In the genomic region with DNA sequence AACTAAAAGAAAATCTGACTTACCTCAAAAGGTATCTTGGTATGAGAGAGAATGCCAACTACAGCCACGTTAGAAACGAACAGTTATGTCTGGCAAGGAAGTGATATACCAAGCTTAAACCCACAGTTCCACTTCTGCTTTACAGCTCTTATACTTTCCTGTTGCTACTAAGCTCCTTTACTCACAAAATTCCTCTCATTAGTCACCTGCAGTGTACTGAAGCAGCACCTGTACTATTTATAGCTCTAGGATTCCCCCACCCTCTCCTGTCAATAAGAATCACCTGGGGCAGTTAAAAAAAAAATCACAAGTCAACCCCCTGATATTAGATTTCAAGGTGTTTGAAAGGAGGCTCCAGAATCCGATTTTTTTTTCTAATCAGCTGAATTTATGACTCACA, we compare ENCODE assay signal across 10 cellular contexts. TPM values are rescaled to one million over a fixed set of nuclear protein-coding genes. Genes with fewer than 3 reads are reported as not detected.
DNase-seq lines count a peak whose midpoint lies in the region; ATAC-seq lines count a peak whose summit lies in the region.
"Had no signal": no experiment of that assay in that cellular context is flagged by ENCODE, and none has a peak within 500 bp of the region (broad histone marks: within the 10 kb centered on the region; RNA-seq: fewer than 3 reads in every experiment).

No MANE protein-coding gene starts in this region.

- no peak overlapping the region for H3K27ac Mint-ChIP-seq in activated CD4-positive, alpha-beta T cell treated with anti-CD3 and anti-CD28 coated beads for 36 hours
- H3K27ac Mint-ChIP-seq in T-helper 17 cell, result peak overlapping the region; percentile 11
- H3K27ac Mint-ChIP-seq in stimulated activated naive CD8-positive, alpha-beta T cell treated with anti-CD3 and anti-CD28 coated beads, Interleukin-15, Interleukin-2, amounts not matched to agents 100 ng/mL and 50 ng/mL, for 24 hours, result no peak overlapping the region

- POLR2A ChIA-PET in activated CD4-positive, alpha-beta T cell treated with anti-CD3 and anti-CD28 coated beads for 36 hours (lab: Charles Lee), result no interaction called here

- no peaks in the 10 kb centered on the region for H3K36me3 Mint-ChIP-seq in activated CD4-positive, alpha-beta T cell treated with anti-CD3 and anti-CD28 coated beads for 36 hours (ENCODE audit: low read depth)
- no peaks in the 10 kb centered on the region for H3K36me3 Mint-ChIP-seq in T-helper 17 cell (ENCODE audit: low read depth)
- H3K36me3 Mint-ChIP-seq in stimulated activated naive CD8-positive, alpha-beta T cell treated with anti-CD3 and anti-CD28 coated beads, Interleukin-15, Interleukin-2, amounts not matched to agents 100 ng/mL and 50 ng/mL, for 24 hours (ENCODE audit: low read depth), result no peaks in the 10 kb centered on the region

- H3K9me3 ChIP-seq in T-helper 17 cell (ENCODE audit: control insufficient read depth, low read length, poor library complexity, severe bottlenecking), result peaks cover 4% of the 10 kb centered on the region

- peak; percentile 36 for ATAC-seq in activated CD4-positive, alpha-beta T cell treated with anti-CD3 and anti-CD28 coated beads for 36 hours
- ATAC-seq in HG03175 (IDR thresholded peaks at IDR 0.05; ENCODE audit: unreplicated experiment), result peak; percentile 52
- peak; percentile 36 for ATAC-seq in T-helper 17 cell
- no peak for ATAC-seq in Right ventricle myocardium inferior
- no peak for ATAC-seq in HG02678 (IDR thresholded peaks at IDR 0.05; ENCODE audit: unreplicated experiment)

- H3K4me3 Mint-ChIP-seq in activated CD4-positive, alpha-beta T cell treated with anti-CD3 and anti-CD28 coated beads for 36 hours, result no peak overlapping the region
- H3K4me3 Mint-ChIP-seq in T-helper 17 cell, result no peak overlapping the region
- H3K4me3 Mint-ChIP-seq in stimulated activated naive CD8-positive, alpha-beta T cell treated with anti-CD3 and anti-CD28 coated beads, Interleukin-15, Interleukin-2, amounts not matched to agents 100 ng/mL and 50 ng/mL, for 24 hours, result peak overlapping the region; percentile 6

- H3K9me3 Mint-ChIP-seq in activated CD4-positive, alpha-beta T cell treated with anti-CD3 and anti-CD28 coated beads for 36 hours (ENCODE audit: low read depth), result no peaks in the 10 kb centered on the region
- H3K9me3 Mint-ChIP-seq in stimulated activated naive CD8-positive, alpha-beta T cell treated with anti-CD3 and anti-CD28 coated beads, Interleukin-15, Interleukin-2, amounts not matched to agents 100 ng/mL and 50 ng/mL, for 24 hours, result no peaks in the 10 kb centered on the region

- intact Hi-C loops in activated CD4-positive, alpha-beta T cell treated with anti-CD3 and anti-CD28 coated beads for 36 hours (cut with DNase I, micrococcal nuclease), result loop anchor here (1.0 to 5.0 kb wide), 5 partner anchors 82 to 330 kb away; no protein-coding TSS in a partner anchor
- intact Hi-C loops in Right ventricle myocardium inferior (cut with DNase I), result no loop called here

- peaks cover 31% of the 10 kb centered on the region for H3K27me3 Mint-ChIP-seq in activated CD4-positive, alpha-beta T cell treated with anti-CD3 and anti-CD28 coated beads for 36 hours
- H3K27me3 Mint-ChIP-seq in T-helper 17 cell, result peaks cover 42% of the 10 kb centered on the region
- H3K27me3 Mint-ChIP-seq in stimulated activated naive CD8-positive, alpha-beta T cell treated with anti-CD3 and anti-CD28 coated beads, Interleukin-15, Interleukin-2, amounts not matched to agents 100 ng/mL and 50 ng/mL, for 24 hours, result peaks cover 51% of the 10 kb centered on the region

- H3K4me1 Mint-ChIP-seq in activated CD4-positive, alpha-beta T cell treated with anti-CD3 and anti-CD28 coated beads for 36 hours, result peaks cover 23% of the 10 kb centered on the region
- peaks cover 15% of the 10 kb centered on the region for H3K4me1 Mint-ChIP-seq in T-helper 17 cell
- H3K4me1 Mint-ChIP-seq in stimulated activated naive CD8-positive, alpha-beta T cell treated with anti-CD3 and anti-CD28 coated beads, Interleukin-15, Interleukin-2, amounts not matched to agents 100 ng/mL and 50 ng/mL, for 24 hours (ENCODE audit: low read depth), result peaks cover 46% of the 10 kb centered on the region

- CTCF ChIA-PET in activated CD4-positive, alpha-beta T cell treated with anti-CD3 and anti-CD28 coated beads for 36 hours (lab: Charles Lee), result interaction anchor here (0.5 to 11.1 kb wide), 17 partner anchors 9 to 196 kb away, joined by 3 to 168 read pairs (median 4); no protein-coding TSS in a partner anchor

- DNase-seq in activated CD4-positive, alpha-beta T cell treated with anti-CD3 and anti-CD28 coated beads for 36 hours, result no peak
- DNase-seq in activated CD4-positive, alpha-beta T cell treated with anti-CD3 and anti-CD28 coated beads, Interleukin-2, amount 50 U/mL, for 4 hours, result no peak
- no peak for DNase-seq in T-helper 17 cell
- DNase-seq in stimulated activated CD4-positive, alpha-beta T cell treated with anti-CD3 and anti-CD28 coated beads, Interleukin-15, amount 100 ng/mL, for 24 hours, result no peak
- no peak for DNase-seq in Right ventricle myocardium inferior (ENCODE audit: missing footprints)

RNA-seq across cellular contexts. Expression of gene TMEM266, which starts 2.9 kb away (rescaled TPM):
- total RNA-seq in activated CD4-positive, alpha-beta T cell treated with anti-CD3 and anti-CD28 coated beads for 36 hours, result not detected
- total RNA-seq in T-helper 17 cell (not detected), Right ventricle myocardium inferior (not detected)
- total RNA-seq: T-helper 1 cell treated with Interleukin-12 subunit alpha and Interleukin-12 subunit beta and Interleukin-4 antibody, amounts not matched to agents 30 ng/mL and 1 ng/mL, for 36 hours had no signal

RNA-seq across cellular contexts. Expression of gene NRG4, which starts 44.7 kb away (rescaled TPM):
- not detected for total RNA-seq in activated CD4-positive, alpha-beta T cell treated with anti-CD3 and anti-CD28 coated beads for 36 hours
- total RNA-seq in T-helper 17 cell (not detected), Right ventricle myocardium inferior (not detected)
- total RNA-seq: frontal cortex; T-helper 1 cell treated with Interleukin-12 subunit alpha and Interleukin-12 subunit beta and Interleukin-4 antibody, amounts not matched to agents 30 ng/mL and 1 ng/mL, for 36 hours had no signal

Comparison
In these comparisons a context has a peak if more than half of its experiments do, and no peak if none do; other contexts are left out.
1. ATAC-seq: peak in activated CD4-positive, alpha-beta T cell treated with anti-CD3 and anti-CD28 coated beads for 36 hours (single experiment), HG03175 (single experiment) and T-helper 17 cell (single experiment); none in Right ventricle myocardium inferior (single experiment) and HG02678 (single experiment).